Comparison of ENCODE assay signal across 1 cellular context in genomic region chr11:128884054-128884453, GRCh38.
TF ChIP-seq lines count a peak whose summit lies in the region.

No MANE protein-coding gene starts in this region.

TF ChIP-seq in HCT116, 20 proteins besides CTCF, POLR2A, EP300 and RAD21 (continued from another document):
- TF ChIP-seq, protein P1, sequence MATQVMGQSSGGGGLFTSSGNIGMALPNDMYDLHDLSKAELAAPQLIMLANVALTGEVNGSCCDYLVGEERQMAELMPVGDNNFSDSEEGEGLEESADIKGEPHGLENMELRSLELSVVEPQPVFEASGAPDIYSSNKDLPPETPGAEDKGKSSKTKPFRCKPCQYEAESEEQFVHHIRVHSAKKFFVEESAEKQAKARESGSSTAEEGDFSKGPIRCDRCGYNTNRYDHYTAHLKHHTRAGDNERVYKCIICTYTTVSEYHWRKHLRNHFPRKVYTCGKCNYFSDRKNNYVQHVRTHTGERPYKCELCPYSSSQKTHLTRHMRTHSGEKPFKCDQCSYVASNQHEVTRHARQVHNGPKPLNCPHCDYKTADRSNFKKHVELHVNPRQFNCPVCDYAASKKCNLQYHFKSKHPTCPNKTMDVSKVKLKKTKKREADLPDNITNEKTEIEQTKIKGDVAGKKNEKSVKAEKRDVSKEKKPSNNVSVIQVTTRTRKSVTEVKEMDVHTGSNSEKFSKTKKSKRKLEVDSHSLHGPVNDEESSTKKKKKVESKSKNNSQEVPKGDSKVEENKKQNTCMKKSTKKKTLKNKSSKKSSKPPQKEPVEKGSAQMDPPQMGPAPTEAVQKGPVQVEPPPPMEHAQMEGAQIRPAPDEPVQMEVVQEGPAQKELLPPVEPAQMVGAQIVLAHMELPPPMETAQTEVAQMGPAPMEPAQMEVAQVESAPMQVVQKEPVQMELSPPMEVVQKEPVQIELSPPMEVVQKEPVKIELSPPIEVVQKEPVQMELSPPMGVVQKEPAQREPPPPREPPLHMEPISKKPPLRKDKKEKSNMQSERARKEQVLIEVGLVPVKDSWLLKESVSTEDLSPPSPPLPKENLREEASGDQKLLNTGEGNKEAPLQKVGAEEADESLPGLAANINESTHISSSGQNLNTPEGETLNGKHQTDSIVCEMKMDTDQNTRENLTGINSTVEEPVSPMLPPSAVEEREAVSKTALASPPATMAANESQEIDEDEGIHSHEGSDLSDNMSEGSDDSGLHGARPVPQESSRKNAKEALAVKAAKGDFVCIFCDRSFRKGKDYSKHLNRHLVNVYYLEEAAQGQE (IDR thresholded peaks at IDR 0.05; ENCODE audit: low read depth), result no peak
- no peak for TF ChIP-seq TCF7L2 (IDR thresholded peaks at IDR 0.05; ENCODE audit: borderline replicate concordance, extremely low read depth, insufficient read depth, insufficient read length)
- TF ChIP-seq POLR2AphosphoS5 (IDR thresholded peaks at IDR 0.05; ENCODE audit: low read depth, low read length), result no peak
- no peak for TF ChIP-seq YY1 (IDR thresholded peaks at IDR 0.05; ENCODE audit: extremely low read depth, insufficient replicate concordance, low read depth, low read length)
- no peak for TF ChIP-seq FOSL1 (IDR thresholded peaks at IDR 0.05; ENCODE audit: low read depth)
- TF ChIP-seq SRF (IDR thresholded peaks at IDR 0.05; ENCODE audit: low read depth), result no peak
- no peak for TF ChIP-seq CBX3 (IDR thresholded peaks at IDR 0.05; ENCODE audit: low read depth)
- no peak for TF ChIP-seq SP1 (IDR thresholded peaks at IDR 0.05; ENCODE audit: low read depth)
- TF ChIP-seq, protein P2, sequence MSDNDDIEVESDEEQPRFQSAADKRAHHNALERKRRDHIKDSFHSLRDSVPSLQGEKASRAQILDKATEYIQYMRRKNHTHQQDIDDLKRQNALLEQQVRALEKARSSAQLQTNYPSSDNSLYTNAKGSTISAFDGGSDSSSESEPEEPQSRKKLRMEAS (IDR thresholded peaks at IDR 0.05), result no peak
- TF ChIP-seq EZH2 (IDR thresholded peaks at IDR 0.05), result no peak
- TF ChIP-seq EGR1 (IDR thresholded peaks at IDR 0.05; ENCODE audit: low read depth), result no peak
- no peak for TF ChIP-seq EZH2phosphoT487 (IDR thresholded peaks at IDR 0.05; ENCODE audit: borderline replicate concordance)
